ENCODE assay signal across 1 cellular context in the genomic region with DNA sequence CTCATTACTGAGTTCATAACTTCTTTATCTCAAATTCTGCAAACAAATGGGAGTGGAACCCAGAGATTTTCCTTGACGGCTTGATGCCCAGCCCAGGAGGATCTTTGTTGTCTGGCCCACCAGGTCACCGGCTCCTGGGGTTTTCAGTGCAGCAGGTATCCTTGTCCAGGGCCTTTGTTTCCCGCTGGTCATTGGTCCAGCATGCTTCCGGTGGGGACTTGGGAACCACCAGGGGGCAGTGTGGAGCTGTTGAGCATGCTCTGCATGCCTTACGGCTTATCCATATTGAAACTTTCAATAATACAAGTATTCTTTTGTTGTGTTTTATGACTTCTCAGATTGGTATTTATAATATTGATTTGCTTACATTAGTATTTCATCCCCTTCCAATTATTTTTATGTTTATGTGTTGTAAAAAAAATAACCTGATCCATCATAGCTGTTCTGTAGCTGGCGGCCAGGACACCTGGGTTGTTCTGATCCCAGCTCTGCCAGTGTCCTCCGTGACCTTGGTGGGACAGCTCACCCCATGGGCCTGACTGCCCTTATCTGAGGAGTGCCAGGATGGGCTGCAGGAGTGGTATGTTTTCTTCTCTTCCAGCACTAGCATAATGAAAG.
TF ChIP-seq lines count a peak whose summit lies in the region.

No MANE protein-coding gene starts in this region.

TF ChIP-seq in H1, 55 proteins besides CTCF, POLR2A, EP300 and RAD21:
- TF ChIP-seq TCF12 (IDR thresholded peaks at IDR 0.05; ENCODE audit: low read depth, low read length) = no peak
- TF ChIP-seq TEAD4 (IDR thresholded peaks at IDR 0.05; ENCODE audit: low read depth, low read length) = peak; percentile 56; the same call in 1 of the 2 replicates
- TF ChIP-seq, protein P1, sequence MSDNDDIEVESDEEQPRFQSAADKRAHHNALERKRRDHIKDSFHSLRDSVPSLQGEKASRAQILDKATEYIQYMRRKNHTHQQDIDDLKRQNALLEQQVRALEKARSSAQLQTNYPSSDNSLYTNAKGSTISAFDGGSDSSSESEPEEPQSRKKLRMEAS (IDR thresholded peaks at IDR 0.05) = peak; percentile 82
- TF ChIP-seq SP1 (IDR thresholded peaks at IDR 0.05; ENCODE audit: low read depth, low read length) = peak; percentile 53; the same call in 1 of the 2 replicates
- TF ChIP-seq HDAC6 (IDR thresholded peaks at IDR 0.05; ENCODE audit: low read depth, low read length) = no peak
- TF ChIP-seq CTBP2 (IDR thresholded peaks at IDR 0.05; ENCODE audit: borderline replicate concordance, insufficient read depth, insufficient read length, low read length) = peak; percentile 48
- TF ChIP-seq HDAC2 (IDR thresholded peaks at IDR 0.05; ENCODE audit: borderline replicate concordance in 1 of 2, low read depth in 2 of 2, low read length in 2 of 2) = peak in 1 of 2 experiments; percentile 86; a peak in 1 of 4 replicates
TF ChIP-seq in H1: peak in this region for 5.
